ENCODE assay signal across 25 cellular contexts in genomic region chr21:36245115-36245514, GRCh38.
"Had no signal": no experiment of that assay in that cellular context is flagged by ENCODE, and none has a peak within 500 bp of the region (broad histone marks: within the 10 kb centered on the region; RNA-seq: fewer than 3 reads in every experiment).

No MANE protein-coding gene starts in this region.

- H3K27me3 Mint-ChIP-seq: activated CD8-positive, alpha-beta T cell treated with anti-CD3 and anti-CD28 coated beads for 36 hours; activated naive CD8-positive, alpha-beta T cell; T-cell had no signal

- H3K27ac Mint-ChIP-seq: activated CD8-positive, alpha-beta T cell treated with anti-CD3 and anti-CD28 coated beads for 36 hours; activated naive CD4-positive, alpha-beta T cell treated with anti-CD3 and anti-CD28 coated beads for 36 hours; activated naive CD8-positive, alpha-beta T cell; T-cell had no signal

- H3K4me3 Mint-ChIP-seq: activated CD8-positive, alpha-beta T cell treated with anti-CD3 and anti-CD28 coated beads for 36 hours; activated naive CD4-positive, alpha-beta T cell treated with anti-CD3 and anti-CD28 coated beads for 36 hours; activated naive CD8-positive, alpha-beta T cell; activated T-cell treated with anti-CD3 and anti-CD28 coated beads, Interleukin-2, amount 50 U/mL, for 4 hours; T-cell had no signal

- DNase-seq: activated CD4-positive, alpha-beta T cell treated with anti-CD3 and anti-CD28 coated beads for 4 hours; activated CD8-positive, alpha-beta memory T cell treated with anti-CD3 and anti-CD28 coated beads, Interleukin-2, amount 50 U/mL, for 4 hours; activated CD8-positive, alpha-beta T cell treated with anti-CD3 and anti-CD28 coated beads for 36 hours; activated gamma-delta T cell; activated naive CD4-positive, alpha-beta T cell treated with anti-CD3 and anti-CD28 coated beads for 36 hours; activated T-cell treated with anti-CD3 and anti-CD28 coated beads, Interleukin-2, amount 50 U/mL, for 4 hours; brain microvascular endothelial cell; Kasumi-1; NCI-H1105 treated with DMSO at 0.1 percent for 48 hours; NCI-H146; NCI-H1930; NCI-H2171; NCI-H2227 treated with DMSO at 0.1 percent for 48 hours; NCI-H446 treated with DMSO at 0.1 percent for 48 hours; NCI-H524 treated with DMSO at 0.1 percent for 48 hours; NCI-H82; RPMI8226; T-cell; WERI-Rb-1 had no signal

- H3K9me3 Mint-ChIP-seq: activated CD8-positive, alpha-beta T cell treated with anti-CD3 and anti-CD28 coated beads for 36 hours; activated naive CD4-positive, alpha-beta T cell treated with anti-CD3 and anti-CD28 coated beads for 36 hours; activated T-cell treated with anti-CD3 and anti-CD28 coated beads, Interleukin-2, amount 50 U/mL, for 4 hours; T-cell had no signal

- H3K27ac ChIP-seq: brain microvascular endothelial cell, cardiac muscle cell, SK-N-MC, WERI-Rb-1 had no signal

- ATAC-seq: activated CD4-positive, CD25-positive, alpha-beta regulatory T cell treated with anti-CD3 and anti-CD28 coated beads, Interleukin-2, amount 50 U/mL, for 24 hours; activated CD8-positive, alpha-beta T cell treated with anti-CD3 and anti-CD28 coated beads for 36 hours; activated T-cell treated with anti-CD3 and anti-CD28 coated beads, Interleukin-2, amount 50 U/mL, for 4 hours; Panc1; Right ventricle myocardium inferior; T-cell had no signal
